ENCODE assay signal across 1 cellular context in genomic region chr13:32224916-32225315, GRCh38.
TF ChIP-seq lines count a peak whose summit lies in the region.

No MANE protein-coding gene starts in this region.

TF ChIP-seq in IMR-90, 13 proteins besides CTCF, POLR2A, EP300 and RAD21:
- no peak for TF ChIP-seq BHLHE40 (IDR thresholded peaks at IDR 0.05; ENCODE audit: low read depth, low read length)
- no peak for TF ChIP-seq MAFK (IDR thresholded peaks at IDR 0.05; ENCODE audit: low read depth, low read length)
- no peak for TF ChIP-seq NFE2L2 (IDR thresholded peaks at IDR 0.05; ENCODE audit: low read depth, low read length)
- TF ChIP-seq MXI1 (IDR thresholded peaks at IDR 0.05; ENCODE audit: borderline replicate concordance, low read depth, low read length): no peak
- TF ChIP-seq SMC3 (IDR thresholded peaks at IDR 0.05; ENCODE audit: low read depth, low read length): no peak
- no peak for TF ChIP-seq MAZ (IDR thresholded peaks at IDR 0.05; ENCODE audit: borderline replicate concordance, low read depth, low read length)
- no peak for TF ChIP-seq USF2 (IDR thresholded peaks at IDR 0.05; ENCODE audit: low read depth, low read length)
- no peak for TF ChIP-seq ELK1 (IDR thresholded peaks at IDR 0.05; ENCODE audit: borderline replicate concordance, low read depth, low read length)
- no peak for TF ChIP-seq CHD1 (IDR thresholded peaks at IDR 0.05; ENCODE audit: low read depth, low read length)
- no peak for TF ChIP-seq RFX5 (IDR thresholded peaks at IDR 0.05; ENCODE audit: low read depth, low read length)
- no peak for TF ChIP-seq CEBPB (IDR thresholded peaks at IDR 0.05; ENCODE audit: low read depth, low read length)
- no peak for TF ChIP-seq RCOR1 (IDR thresholded peaks at IDR 0.05; ENCODE audit: insufficient replicate concordance, low read length)
- no peak for TF ChIP-seq FOS (IDR thresholded peaks at IDR 0.05; ENCODE audit: low read depth, low read length)
TF ChIP-seq in IMR-90: peak in this region for 0.
